8 cellular contexts compared by ENCODE assay signal in the genomic region with DNA sequence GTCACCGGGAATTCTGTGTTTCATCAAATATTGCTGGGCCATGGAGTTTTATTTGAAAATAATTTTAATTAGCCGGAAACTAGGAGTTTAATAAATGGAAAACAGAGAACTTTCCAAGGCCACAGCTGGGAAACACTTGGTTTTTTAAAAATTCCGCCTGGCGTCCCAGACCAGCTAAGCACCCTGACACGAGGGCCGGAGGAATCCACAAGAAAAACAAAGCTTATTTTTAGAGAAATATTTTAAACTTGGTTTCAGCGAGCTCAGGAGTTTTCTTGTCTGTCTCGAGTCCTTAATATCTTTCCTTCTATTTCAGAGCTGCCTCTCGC. TPM values are rescaled to one million over a fixed set of nuclear protein-coding genes. Genes with fewer than 3 reads are reported as not detected.
DNase-seq lines count a peak whose midpoint lies in the region; ATAC-seq and TF ChIP-seq lines count a peak whose summit lies in the region.

No MANE protein-coding gene starts in this region.

- H3K4me1 ChIP-seq in mucosa of descending colon (ENCODE audit: low read depth): peaks cover 29% of the 10 kb centered on the region

- peaks cover 80% of the 10 kb centered on the region for H3K4me1 Mint-ChIP-seq in WTC11

- no peak for TF ChIP-seq CTCF in WTC11 (IDR thresholded peaks at IDR 0.05)
- peak; percentile 18 for TF ChIP-seq CTCF in foreskin fibroblast (IDR thresholded peaks at IDR 0.05; ENCODE audit: low read depth, low read length)
- TF ChIP-seq CTCF in mucosa of descending colon (IDR thresholded peaks at IDR 0.05): no peak

- CTCF ChIA-PET in WTC11 (lab: Charles Lee): interaction anchor here (1.0 to 4.1 kb wide), 11 partner anchors 10 to 267 kb away, joined by 3 to 30 read pairs (median 6); partner anchors contain the start of gene ZFP36L2

- no peaks in the 10 kb centered on the region for H3K27me3 Mint-ChIP-seq in WTC11 (ENCODE audit: low read depth)

- intact Hi-C loops in mucosa of descending colon (cut with DNase I, micrococcal nuclease): loop anchor here in 1 of 2 donors (5.0 kb wide), 1 partner anchor 46 kb away; no protein-coding TSS in a partner anchor

- H3K9me3 ChIP-seq in mucosa of descending colon: no peaks in the 10 kb centered on the region

- H3K27ac Mint-ChIP-seq in WTC11: peak overlapping the region; percentile 100

- peaks cover 4% of the 10 kb centered on the region for H3K36me3 Mint-ChIP-seq in WTC11

- peaks cover 4% of the 10 kb centered on the region for H3K36me3 ChIP-seq in mucosa of descending colon (ENCODE audit: low read depth)

- POLR2A ChIA-PET in WTC11 (lab: Charles Lee): interaction anchor here (1.0 to 2.1 kb wide), 3 partner anchors 8 to 38 kb away, joined by 3 to 10 read pairs (median 10); partner anchors contain the start of gene ZFP36L2

- H3K9me3 Mint-ChIP-seq in WTC11: no peaks in the 10 kb centered on the region

- H3K4me3 Mint-ChIP-seq in WTC11: peak overlapping the region; percentile 54

- H3K4me3 ChIP-seq in foreskin fibroblast (ENCODE audit: low read depth in 1 of 2, low read length in 2 of 2): no peak overlapping the region
- H3K4me3 ChIP-seq in mucosa of descending colon: no peak overlapping the region

- ATAC-seq in WTC11: no peak
- no peak for ATAC-seq in GM19023 (IDR thresholded peaks at IDR 0.05; ENCODE audit: unreplicated experiment)
- ATAC-seq in HG03280 (IDR thresholded peaks at IDR 0.05; ENCODE audit: unreplicated experiment): no peak
- no peak for ATAC-seq in mucosa of descending colon

- peak; percentile 62 for DNase-seq in GM03348 (ENCODE audit: low spot score)
- no peak for DNase-seq in WTC11 (ENCODE audit: low spot score)
- peak; percentile 45 to 75 for DNase-seq in foreskin fibroblast
- DNase-seq in retina: peak; percentile 47
- no peak for DNase-seq in islet precursor cell
- no peak for DNase-seq in mucosa of descending colon

TF ChIP-seq in WTC11, 78 proteins besides CTCF, POLR2A, EP300 and RAD21:
- TF ChIP-seq, protein P1, sequence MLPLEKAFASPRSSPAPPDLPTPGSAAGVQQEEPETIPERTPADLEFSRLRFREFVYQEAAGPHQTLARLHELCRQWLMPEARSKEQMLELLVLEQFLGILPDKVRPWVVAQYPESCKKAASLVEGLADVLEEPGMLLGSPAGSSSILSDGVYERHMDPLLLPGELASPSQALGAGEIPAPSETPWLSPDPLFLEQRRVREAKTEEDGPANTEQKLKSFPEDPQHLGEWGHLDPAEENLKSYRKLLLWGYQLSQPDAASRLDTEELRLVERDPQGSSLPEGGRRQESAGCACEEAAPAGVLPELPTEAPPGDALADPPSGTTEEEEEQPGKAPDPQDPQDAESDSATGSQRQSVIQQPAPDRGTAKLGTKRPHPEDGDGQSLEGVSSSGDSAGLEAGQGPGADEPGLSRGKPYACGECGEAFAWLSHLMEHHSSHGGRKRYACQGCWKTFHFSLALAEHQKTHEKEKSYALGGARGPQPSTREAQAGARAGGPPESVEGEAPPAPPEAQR (CRISPR knock-in tag; IDR thresholded peaks at IDR 0.05): no peak
- TF ChIP-seq, protein P2, sequence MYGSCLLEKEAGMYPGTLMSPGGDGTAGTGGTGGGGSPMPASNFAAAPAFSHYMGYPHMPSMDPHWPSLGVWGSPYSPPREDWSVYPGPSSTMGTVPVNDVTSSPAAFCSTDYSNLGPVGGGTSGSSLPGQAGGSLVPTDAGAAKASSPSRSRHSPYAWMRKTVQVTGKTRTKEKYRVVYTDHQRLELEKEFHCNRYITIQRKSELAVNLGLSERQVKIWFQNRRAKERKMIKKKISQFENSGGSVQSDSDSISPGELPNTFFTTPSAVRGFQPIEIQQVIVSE (CRISPR knock-in tag; IDR thresholded peaks at IDR 0.05; ENCODE audit: borderline replicate concordance): no peak
- TF ChIP-seq, protein P3, sequence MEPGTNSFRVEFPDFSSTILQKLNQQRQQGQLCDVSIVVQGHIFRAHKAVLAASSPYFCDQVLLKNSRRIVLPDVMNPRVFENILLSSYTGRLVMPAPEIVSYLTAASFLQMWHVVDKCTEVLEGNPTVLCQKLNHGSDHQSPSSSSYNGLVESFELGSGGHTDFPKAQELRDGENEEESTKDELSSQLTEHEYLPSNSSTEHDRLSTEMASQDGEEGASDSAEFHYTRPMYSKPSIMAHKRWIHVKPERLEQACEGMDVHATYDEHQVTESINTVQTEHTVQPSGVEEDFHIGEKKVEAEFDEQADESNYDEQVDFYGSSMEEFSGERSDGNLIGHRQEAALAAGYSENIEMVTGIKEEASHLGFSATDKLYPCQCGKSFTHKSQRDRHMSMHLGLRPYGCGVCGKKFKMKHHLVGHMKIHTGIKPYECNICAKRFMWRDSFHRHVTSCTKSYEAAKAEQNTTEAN (CRISPR knock-in tag; IDR thresholded peaks at IDR 0.05): no peak
- TF ChIP-seq USF2 (CRISPR knock-in tag; IDR thresholded peaks at IDR 0.05) (no peak), MLX (CRISPR knock-in tag; IDR thresholded peaks at IDR 0.05) (no peak), FOXP4 (CRISPR knock-in tag; IDR thresholded peaks at IDR 0.05) (no peak), ZNF281 (CRISPR knock-in tag; IDR thresholded peaks at IDR 0.05) (no peak), ZNF671 (CRISPR knock-in tag; IDR thresholded peaks at IDR 0.05) (no peak), ZNF263 (CRISPR knock-in tag; IDR thresholded peaks at IDR 0.05; ENCODE audit: low read depth) (no peak), FOXK1 (CRISPR knock-in tag; IDR thresholded peaks at IDR 0.05) (no peak), ZNF121 (CRISPR knock-in tag; IDR thresholded peaks at IDR 0.05) (no peak)
- TF ChIP-seq, protein P4, sequence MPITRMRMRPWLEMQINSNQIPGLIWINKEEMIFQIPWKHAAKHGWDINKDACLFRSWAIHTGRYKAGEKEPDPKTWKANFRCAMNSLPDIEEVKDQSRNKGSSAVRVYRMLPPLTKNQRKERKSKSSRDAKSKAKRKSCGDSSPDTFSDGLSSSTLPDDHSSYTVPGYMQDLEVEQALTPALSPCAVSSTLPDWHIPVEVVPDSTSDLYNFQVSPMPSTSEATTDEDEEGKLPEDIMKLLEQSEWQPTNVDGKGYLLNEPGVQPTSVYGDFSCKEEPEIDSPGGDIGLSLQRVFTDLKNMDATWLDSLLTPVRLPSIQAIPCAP (CRISPR knock-in tag; IDR thresholded peaks at IDR 0.05): no peak
- TF ChIP-seq, protein P5, sequence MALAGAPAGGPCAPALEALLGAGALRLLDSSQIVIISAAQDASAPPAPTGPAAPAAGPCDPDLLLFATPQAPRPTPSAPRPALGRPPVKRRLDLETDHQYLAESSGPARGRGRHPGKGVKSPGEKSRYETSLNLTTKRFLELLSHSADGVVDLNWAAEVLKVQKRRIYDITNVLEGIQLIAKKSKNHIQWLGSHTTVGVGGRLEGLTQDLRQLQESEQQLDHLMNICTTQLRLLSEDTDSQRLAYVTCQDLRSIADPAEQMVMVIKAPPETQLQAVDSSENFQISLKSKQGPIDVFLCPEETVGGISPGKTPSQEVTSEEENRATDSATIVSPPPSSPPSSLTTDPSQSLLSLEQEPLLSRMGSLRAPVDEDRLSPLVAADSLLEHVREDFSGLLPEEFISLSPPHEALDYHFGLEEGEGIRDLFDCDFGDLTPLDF (CRISPR knock-in tag; IDR thresholded peaks at IDR 0.05): no peak
TF ChIP-seq in WTC11: peak in this region for 0.

RNA-seq across cellular contexts. Expression of gene ZFP36L2, which starts 8.2 kb away (rescaled TPM):
- total RNA-seq in WTC11 (2021) (50.4 to 63.4 TPM (median 61.6 TPM) in 3 replicates), mucosa of descending colon (100 to 1,000 TPM; 160 to 198 (median 169) TPM)

Comparison
In these comparisons a context has a peak if more than half of its experiments do, and no peak if none do; other contexts are left out.
1. DNase-seq: peak in GM03348 (single experiment), foreskin fibroblast (2 of 2) and retina (single experiment); none in WTC11 (single experiment), islet precursor cell (single experiment) and mucosa of descending colon (0 of 3).